ENCODE assay signal across 1 cellular context in genomic region chr19:54156953-54157352, GRCh38.
TF ChIP-seq lines count a peak whose summit lies in the region.

No MANE protein-coding gene starts in this region.

TF ChIP-seq in GM12878, 131 proteins besides CTCF, POLR2A, EP300 and RAD21:
- TF ChIP-seq NFXL1 (IDR thresholded peaks at IDR 0.05; ENCODE audit: borderline replicate concordance) = no peak
- no peak for TF ChIP-seq NKRF (conservative IDR thresholded peaks at IDR 0.05)
- TF ChIP-seq SPI1 (IDR thresholded peaks at IDR 0.05; ENCODE audit: borderline replicate concordance, insufficient read depth, low read depth, low read length) = no peak
- no peak for TF ChIP-seq HCFC1 (IDR thresholded peaks at IDR 0.05; ENCODE audit: low read length)
- TF ChIP-seq RELA (IDR thresholded peaks at IDR 0.05; ENCODE audit: borderline replicate concordance, partially characterized antibody) = no peak
- no peak for TF ChIP-seq WRNIP1 (IDR thresholded peaks at IDR 0.05; ENCODE audit: borderline replicate concordance, low read depth, low read length)
- TF ChIP-seq ZBTB11 (CRISPR knock-in tag; IDR thresholded peaks at IDR 0.05) = no peak
- no peak for TF ChIP-seq CREM (IDR thresholded peaks at IDR 0.05; ENCODE audit: low read depth)
- TF ChIP-seq KDM1A (IDR thresholded peaks at IDR 0.05; ENCODE audit: borderline replicate concordance) = no peak
- TF ChIP-seq SIX5 (IDR thresholded peaks at IDR 0.05; ENCODE audit: low read depth, low read length, severe bottlenecking) = no peak
- no peak for TF ChIP-seq MXI1 (IDR thresholded peaks at IDR 0.05; ENCODE audit: low read depth, low read length)
- no peak for TF ChIP-seq FOXM1 (IDR thresholded peaks at IDR 0.05; ENCODE audit: low read depth, low read length)
- no peak for TF ChIP-seq ATF3 (IDR thresholded peaks at IDR 0.05; ENCODE audit: borderline replicate concordance, extremely low read depth, low read depth, low read length)
- TF ChIP-seq E4F1 (IDR thresholded peaks at IDR 0.05; ENCODE audit: borderline replicate concordance, partially characterized antibody) = no peak
- no peak for TF ChIP-seq NFYA (IDR thresholded peaks at IDR 0.05; ENCODE audit: borderline replicate concordance, low read depth, low read length)
- no peak for TF ChIP-seq STAT3 (IDR thresholded peaks at IDR 0.05; ENCODE audit: low read depth, low read length)
TF ChIP-seq in GM12878: peak in this region for 0.
